13 cellular contexts compared by ENCODE assay signal in the genomic region with DNA sequence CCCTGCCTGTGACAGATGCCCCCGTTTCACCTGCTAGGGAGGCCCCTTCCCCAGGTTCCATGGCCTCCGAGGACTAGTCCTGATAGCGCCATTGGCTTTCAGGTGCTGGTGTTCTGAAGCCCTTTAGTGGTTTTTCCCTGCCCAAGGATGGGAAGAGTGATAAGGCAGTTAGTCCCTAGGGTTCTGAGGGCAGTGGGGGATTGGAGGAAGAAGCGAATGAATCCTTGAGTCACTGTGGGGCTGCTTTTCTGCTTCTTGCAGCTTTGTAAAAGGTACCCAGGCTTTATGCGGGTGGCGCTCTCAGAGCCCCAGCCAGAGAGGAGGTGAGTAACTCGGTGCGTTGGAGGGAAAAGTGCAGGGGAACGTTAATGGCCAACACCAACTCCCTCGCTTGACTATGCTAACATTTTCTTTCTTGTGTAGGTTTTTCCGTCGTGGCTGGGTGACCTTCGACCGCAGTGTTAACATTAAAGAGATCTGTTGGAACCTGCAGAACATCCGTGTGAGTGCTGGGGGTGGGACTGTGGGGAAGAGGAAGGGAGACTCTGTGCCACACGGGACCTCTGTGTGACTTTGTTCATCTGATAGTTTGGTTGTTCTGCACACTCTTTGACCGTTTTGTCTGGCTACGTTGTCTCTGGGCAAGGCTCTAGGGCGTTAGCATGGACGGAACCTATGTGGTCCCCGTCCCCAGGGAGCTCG. TPM values are rescaled to one million over a fixed set of nuclear protein-coding genes. Genes with fewer than 3 reads are reported as not detected.
A peak's percentile ranks its signal among the peaks of the same experiment; 100 is the strongest.
DNase-seq lines count a peak whose midpoint lies in the region; ATAC-seq and TF ChIP-seq lines count a peak whose summit lies in the region.
"Had no signal": no experiment of that assay in that cellular context is flagged by ENCODE, and none has a peak within 500 bp of the region (broad histone marks: within the 10 kb centered on the region; RNA-seq: fewer than 3 reads in every experiment).

No MANE protein-coding gene starts in this region.

- peaks cover 65% of the 10 kb centered on the region for H3K4me1 Mint-ChIP-seq in activated CD8-positive, alpha-beta memory T cell treated with anti-CD3 and anti-CD28 coated beads, Interleukin-2, amount 10 ng/mL, durations not matched to agents 7 days and 5 days
- H3K4me1 Mint-ChIP-seq in activated CD4-positive, alpha-beta memory T cell treated with anti-CD3 and anti-CD28 coated beads, Interleukin-2, amount 10 ng/mL, durations not matched to agents 7 days and 5 days: peaks cover 68% of the 10 kb centered on the region
- H3K4me1 Mint-ChIP-seq in nephron: peaks cover 40% of the 10 kb centered on the region

- H3K4me3 Mint-ChIP-seq in activated CD8-positive, alpha-beta memory T cell treated with anti-CD3 and anti-CD28 coated beads, Interleukin-2, amount 10 ng/mL, durations not matched to agents 7 days and 5 days: peak overlapping the region; percentile 17
- peak overlapping the region; percentile 19 for H3K4me3 Mint-ChIP-seq in activated CD4-positive, alpha-beta memory T cell treated with anti-CD3 and anti-CD28 coated beads, Interleukin-2, amount 10 ng/mL, durations not matched to agents 7 days and 5 days
- peak overlapping the region; percentile 29 to 59 (median 37) for H3K4me3 Mint-ChIP-seq in nephron

- H3K9me3 Mint-ChIP-seq in activated CD8-positive, alpha-beta memory T cell treated with anti-CD3 and anti-CD28 coated beads, Interleukin-2, amount 10 ng/mL, durations not matched to agents 7 days and 5 days (ENCODE audit: low read depth): no peaks in the 10 kb centered on the region
- H3K9me3 Mint-ChIP-seq in activated CD4-positive, alpha-beta memory T cell treated with anti-CD3 and anti-CD28 coated beads, Interleukin-2, amount 10 ng/mL, durations not matched to agents 7 days and 5 days: no peaks in the 10 kb centered on the region
- H3K9me3 Mint-ChIP-seq in nephron: no peaks in the 10 kb centered on the region

- H3K27me3 Mint-ChIP-seq in activated CD8-positive, alpha-beta memory T cell treated with anti-CD3 and anti-CD28 coated beads, Interleukin-2, amount 10 ng/mL, durations not matched to agents 7 days and 5 days: no peaks in the 10 kb centered on the region
- H3K27me3 Mint-ChIP-seq in activated CD4-positive, alpha-beta memory T cell treated with anti-CD3 and anti-CD28 coated beads, Interleukin-2, amount 10 ng/mL, durations not matched to agents 7 days and 5 days: peaks cover 2% of the 10 kb centered on the region
- no peaks in the 10 kb centered on the region for H3K27me3 Mint-ChIP-seq in nephron (ENCODE audit: low read depth)
- H3K27me3 Mint-ChIP-seq: progenitor cell of endocrine pancreas had no signal

- peak overlapping the region; percentile 73 for H3K27ac Mint-ChIP-seq in activated CD8-positive, alpha-beta memory T cell treated with anti-CD3 and anti-CD28 coated beads, Interleukin-2, amount 10 ng/mL, durations not matched to agents 7 days and 5 days
- peak overlapping the region; percentile 95 for H3K27ac Mint-ChIP-seq in activated CD4-positive, alpha-beta memory T cell treated with anti-CD3 and anti-CD28 coated beads, Interleukin-2, amount 10 ng/mL, durations not matched to agents 7 days and 5 days
- H3K27ac Mint-ChIP-seq in nephron: peak overlapping the region in 2 of 3 experiments; percentile 18 to 59
- H3K27ac Mint-ChIP-seq: progenitor cell of endocrine pancreas had no signal

- peaks cover 68% of the 10 kb centered on the region for H3K36me3 Mint-ChIP-seq in activated CD8-positive, alpha-beta memory T cell treated with anti-CD3 and anti-CD28 coated beads, Interleukin-2, amount 10 ng/mL, durations not matched to agents 7 days and 5 days
- H3K36me3 Mint-ChIP-seq in activated CD4-positive, alpha-beta memory T cell treated with anti-CD3 and anti-CD28 coated beads, Interleukin-2, amount 10 ng/mL, durations not matched to agents 7 days and 5 days (ENCODE audit: low read depth): peaks cover 76% of the 10 kb centered on the region
- H3K36me3 Mint-ChIP-seq in nephron (ENCODE audit: low read depth): peaks cover 78% of the 10 kb centered on the region

- no peak for DNase-seq in activated CD8-positive, alpha-beta memory T cell treated with anti-CD3 and anti-CD28 coated beads, Interleukin-2, amount 10 ng/mL, durations not matched to agents 7 days and 5 days
- DNase-seq in activated CD8-positive, alpha-beta memory T cell treated with anti-CD3 and anti-CD28 coated beads for 24 hours: no peak
- DNase-seq in activated CD4-positive, alpha-beta memory T cell treated with anti-CD3 and anti-CD28 coated beads, Interleukin-2, amount 10 ng/mL, durations not matched to agents 7 days and 5 days: no peak
- DNase-seq in amniotic stem cell (lab: John Stamatoyannopoulos, UW) (no peak), activated gamma-delta T cell treated with Interleukin-2 at 50 U/mL for 16 hours (no peak)
- DNase-seq: activated CD4-positive, alpha-beta T cell treated with anti-CD3 and anti-CD28 coated beads, Interleukin-2, amount 50 U/mL, for 48 hours; DMS79; mesenchymal stem cell; NCI-H1436 treated with DMSO at 0.1 percent for 48 hours; NCI-H524 treated with DMSO at 0.1 percent for 48 hours had no signal

- TF ChIP-seq CTCF in nephron (IDR thresholded peaks at IDR 0.05; ENCODE audit: unreplicated experiment in 3 of 3): no peak

- POLR2A ChIA-PET in activated CD4-positive, alpha-beta memory T cell treated with anti-CD3 and anti-CD28 coated beads, Interleukin-2, amount 10 ng/mL, durations not matched to agents 7 days and 5 days (lab: Charles Lee): interaction anchor here (1.5 to 7.4 kb wide), 2 partner anchors 9 to 180 kb away, joined by 3 to 251 read pairs; a partner anchor contains a TSS

- no peak for ATAC-seq in activated CD8-positive, alpha-beta memory T cell treated with anti-CD3 and anti-CD28 coated beads, Interleukin-2, amount 10 ng/mL, durations not matched to agents 7 days and 5 days
- ATAC-seq: Panc1 had no signal

- CTCF ChIA-PET in activated CD8-positive, alpha-beta memory T cell treated with anti-CD3 and anti-CD28 coated beads, Interleukin-2, amount 10 ng/mL, durations not matched to agents 7 days and 5 days (lab: Charles Lee): interaction anchor here (0.9 to 5.4 kb wide), 4 partner anchors 9 to 192 kb away, joined by 3 to 44 read pairs (median 6); a partner anchor contains a TSS
- CTCF ChIA-PET in activated CD4-positive, alpha-beta memory T cell treated with anti-CD3 and anti-CD28 coated beads, Interleukin-2, amount 10 ng/mL, durations not matched to agents 7 days and 5 days (lab: Charles Lee): interaction anchor here (1.1 kb wide), 1 partner anchor 9 kb away, joined by 5 read pairs; no protein-coding TSS in a partner anchor

RNA-seq across cellular contexts. Expression of a gene that starts 3.9 kb away (rescaled TPM):
- total RNA-seq in activated CD8-positive, alpha-beta memory T cell treated with anti-CD3 and anti-CD28 coated beads, Interleukin-2, amount 10 ng/mL, durations not matched to agents 7 days and 5 days: 1 to 10 TPM; 2.3 to 2.7 TPM
- 1 to 10 TPM; 2.1 to 3.0 TPM for total RNA-seq in activated CD4-positive, alpha-beta memory T cell treated with anti-CD3 and anti-CD28 coated beads, Interleukin-2, amount 10 ng/mL, durations not matched to agents 7 days and 5 days

RNA-seq across cellular contexts. Expression of a gene that starts 10.1 kb away (rescaled TPM):
- total RNA-seq in activated CD8-positive, alpha-beta memory T cell treated with anti-CD3 and anti-CD28 coated beads, Interleukin-2, amount 10 ng/mL, durations not matched to agents 7 days and 5 days: under 1 TPM in 1 of 2 experiments, not detected in 1; 0.23 TPM
- total RNA-seq in activated CD4-positive, alpha-beta memory T cell treated with anti-CD3 and anti-CD28 coated beads, Interleukin-2, amount 10 ng/mL, durations not matched to agents 7 days and 5 days: under 1 TPM in 1 of 2 experiments, not detected in 1; 0.13 TPM

RNA-seq across cellular contexts. Expression of a gene that starts 10.7 kb away (rescaled TPM):
- total RNA-seq in activated CD8-positive, alpha-beta memory T cell treated with anti-CD3 and anti-CD28 coated beads, Interleukin-2, amount 10 ng/mL, durations not matched to agents 7 days and 5 days: 100 to 1,000 TPM; 290 to 312 TPM
- 100 to 1,000 TPM; 202 to 205 TPM for total RNA-seq in activated CD4-positive, alpha-beta memory T cell treated with anti-CD3 and anti-CD28 coated beads, Interleukin-2, amount 10 ng/mL, durations not matched to agents 7 days and 5 days

RNA-seq across cellular contexts. Expression of a gene that starts 18.4 kb away (rescaled TPM):
- total RNA-seq in activated CD8-positive, alpha-beta memory T cell treated with anti-CD3 and anti-CD28 coated beads, Interleukin-2, amount 10 ng/mL, durations not matched to agents 7 days and 5 days: 10 to 100 TPM; 38.2 to 39.3 TPM
- total RNA-seq in activated CD4-positive, alpha-beta memory T cell treated with anti-CD3 and anti-CD28 coated beads, Interleukin-2, amount 10 ng/mL, durations not matched to agents 7 days and 5 days: 10 to 100 TPM; 28.9 to 30.1 TPM

RNA-seq across cellular contexts. Expression of a gene that starts 33.1 kb away (rescaled TPM):
- total RNA-seq in activated CD8-positive, alpha-beta memory T cell treated with anti-CD3 and anti-CD28 coated beads, Interleukin-2, amount 10 ng/mL, durations not matched to agents 7 days and 5 days: 10 to 100 TPM; 28.6 to 30.1 TPM
- total RNA-seq in activated CD4-positive, alpha-beta memory T cell treated with anti-CD3 and anti-CD28 coated beads, Interleukin-2, amount 10 ng/mL, durations not matched to agents 7 days and 5 days: 10 to 100 TPM; 34.0 to 36.3 TPM

Comparison
In these comparisons a context has a peak if more than half of its experiments do, and no peak if none do; other contexts are left out.
1. H3K27ac Mint-ChIP-seq: peak in every context shown above with its lines; median percentile 95 in activated CD4-positive, alpha-beta memory T cell treated with anti-CD3 and anti-CD28 coated beads, Interleukin-2, amount 10 ng/mL, durations not matched to agents 7 days and 5 days; 73 in activated CD8-positive, alpha-beta memory T cell treated with anti-CD3 and anti-CD28 coated beads, Interleukin-2, amount 10 ng/mL, durations not matched to agents 7 days and 5 days; 38 in nephron.